In the genomic region with DNA sequence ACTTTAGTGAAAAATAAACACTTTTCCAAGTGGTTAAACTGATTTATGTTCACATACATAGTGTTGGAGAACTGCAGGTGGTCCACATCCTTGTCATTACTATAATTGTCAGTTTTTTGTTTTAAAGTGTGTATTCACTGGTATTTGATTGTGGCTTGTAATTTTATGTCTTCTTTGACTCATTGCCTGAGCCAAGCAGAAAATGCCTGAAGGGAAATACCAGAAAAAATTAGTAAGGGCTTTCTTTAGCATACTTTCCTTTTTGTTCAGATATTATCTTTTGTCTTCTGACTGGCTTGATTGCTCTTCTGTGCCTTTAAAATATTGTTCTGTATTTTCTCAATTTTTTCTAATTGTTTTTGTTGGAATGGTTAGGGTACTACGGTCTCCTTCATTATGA, we compare ENCODE assay signal across 21 cellular contexts.
A peak's percentile ranks its signal among the peaks of the same experiment; 100 is the strongest.
DNase-seq lines count a peak whose midpoint lies in the region; ATAC-seq lines count a peak whose summit lies in the region.
"Had no signal": no experiment of that assay in that cellular context is flagged by ENCODE, and none has a peak within 500 bp of the region (broad histone marks: within the 10 kb centered on the region; RNA-seq: fewer than 3 reads in every experiment).

No MANE protein-coding gene starts in this region.

- ATAC-seq in HG03432 (IDR thresholded peaks at IDR 0.05; ENCODE audit: unreplicated experiment) (no peak), GM18909 (IDR thresholded peaks at IDR 0.05; ENCODE audit: poor library complexity, unreplicated experiment) (no peak), GM18517 (IDR thresholded peaks at IDR 0.05; ENCODE audit: unreplicated experiment) (no peak), HG02852 (IDR thresholded peaks at IDR 0.05; ENCODE audit: unreplicated experiment) (no peak)
- ATAC-seq: heart left ventricle; right cardiac atrium; stimulated activated effector memory CD8-positive, alpha-beta T cell treated with anti-CD3 and anti-CD28 coated beads, Interleukin-12 subunit alpha, Interleukin-12 subunit beta, amount 100 ng/mL, for 72 hours had no signal

- peak; percentile 84 for DNase-seq in ELR (ENCODE audit: low read depth)
- DNase-seq in NCI-H1436 treated with DMSO at 0.1 percent for 48 hours (lab: John Stamatoyannopoulos, UW): peak; percentile 75
- DNase-seq in astrocyte of the hippocampus (ENCODE audit: low read depth, low spot score): peak; percentile 3
- peak; percentile 26 for DNase-seq in kidney glomerular epithelial cell (lab: John Stamatoyannopoulos, UW)
- DNase-seq: activated gamma-delta T cell; amygdala; CD4-positive, CD25-positive, alpha-beta regulatory T cell; cerebellar nuclear complex; effector CD8-positive, alpha-beta T cell; heart left ventricle; Kasumi-1; NCI-H146; NCI-H345; occipital lobe; right cardiac atrium; SHP77 treated with DMSO at 0.1 percent for 48 hours had no signal

Comparison
In these comparisons a context has a peak if more than half of its experiments do, and no peak if none do; other contexts are left out.
1. DNase-seq: peak in every context shown above with its lines; median percentile 84 in ELR; 75 in NCI-H1436 treated with DMSO at 0.1 percent for 48 hours; 26 in kidney glomerular epithelial cell; 3 in astrocyte of the hippocampus.